Comparison of ENCODE assay signal across 16 cellular contexts in the genomic region with DNA sequence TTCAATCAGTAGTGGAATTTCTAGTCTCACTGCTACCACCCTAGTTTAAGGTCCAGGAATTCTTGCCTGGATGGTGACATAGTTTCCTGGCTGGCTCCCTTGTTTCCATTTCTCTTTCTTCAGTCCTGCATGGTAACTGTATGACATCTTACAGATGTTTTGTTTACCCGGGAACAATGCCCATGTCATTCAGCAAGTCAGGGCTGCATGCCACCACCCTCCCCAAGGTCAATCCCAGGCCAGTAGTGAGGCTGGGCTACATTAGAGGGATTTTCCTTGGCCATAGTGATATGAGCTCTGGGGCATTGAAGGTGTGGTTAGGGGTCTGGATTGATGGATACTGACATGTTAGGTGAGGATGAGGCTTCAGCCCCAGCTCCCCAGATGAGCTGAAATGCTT.
DNase-seq lines count a peak whose midpoint lies in the region; ATAC-seq and TF ChIP-seq lines count a peak whose summit lies in the region.
"Had no signal": no experiment of that assay in that cellular context is flagged by ENCODE, and none has a peak within 500 bp of the region (broad histone marks: within the 10 kb centered on the region; RNA-seq: fewer than 3 reads in every experiment).

No MANE protein-coding gene starts in this region.

- H3K4me1 ChIP-seq in heart right ventricle: peaks cover 0 to 15% (median 0%) of the 10 kb centered on the region in 9 donors
- peaks cover 7% of the 10 kb centered on the region for H3K4me1 ChIP-seq in left ventricle myocardium inferior
- peaks cover 7% of the 10 kb centered on the region for H3K4me1 ChIP-seq in right cardiac atrium (ENCODE audit: control insufficient read depth, insufficient read depth, low read length)
- H3K4me1 ChIP-seq in thyroid gland: peaks cover 49 to 73% of the 10 kb centered on the region in 2 donors
- H3K4me1 ChIP-seq: BE2C had no signal

- no peak for TF ChIP-seq POLR2A in thyroid gland (IDR thresholded peaks at IDR 0.05)

- H3K4me3 ChIP-seq in heart right ventricle (no peak overlapping the region), left ventricle myocardium inferior (no peak overlapping the region), right cardiac atrium (ENCODE audit: low read length) (no peak overlapping the region), thyroid gland (replicated peaks in 1 of 3) (no peak overlapping the region)
- H3K4me3 ChIP-seq: A549, GM12878 had no signal

- intact Hi-C loops in heart right ventricle (cut with DNase I) (loop anchor here in 1 of 10 donors (5.0 kb wide), 1 partner anchor 87 kb away; no protein-coding TSS in a partner anchor), left ventricle myocardium inferior (cut with micrococcal nuclease) (no loop called here), right cardiac atrium (cut with DNase I) (no loop called here), thyroid gland (cut with DNase I) (no loop called here)

- peaks cover 0 to 19% (median 12%) of the 10 kb centered on the region in 7 donors for H3K27me3 ChIP-seq in heart right ventricle
- H3K27me3 ChIP-seq in left ventricle myocardium inferior (ENCODE audit: low read depth): peaks cover 25% of the 10 kb centered on the region
- no peaks in the 10 kb centered on the region for H3K27me3 ChIP-seq in right cardiac atrium (ENCODE audit: control insufficient read depth, insufficient read depth)
- H3K27me3 ChIP-seq in thyroid gland: no peaks in the 10 kb centered on the region
- H3K27me3 ChIP-seq: BE2C had no signal

- H3K9me3 ChIP-seq in heart right ventricle (no peaks in the 10 kb centered on the region), left ventricle myocardium inferior (replicated peaks) (no peaks in the 10 kb centered on the region), right cardiac atrium (ENCODE audit: control insufficient read depth, low read length) (no peaks in the 10 kb centered on the region), thyroid gland (no peaks in the 10 kb centered on the region)
- H3K9me3 ChIP-seq: A549, BE2C had no signal

- 42 to 47% methylated on average over 1 of the region's 1 CpG for WGBS in heart right ventricle, 2 donors
- WGBS in right cardiac atrium: 60% methylated on average over 1 of the region's 1 CpG
- whole genome bisulfite sequencing in thyroid gland, 2 donors: 57 to 68% methylated on average over 1 of the region's 1 CpG

- TF ChIP-seq CTCF in heart right ventricle (IDR thresholded peaks at IDR 0.05) (no peak), left ventricle myocardium inferior (IDR thresholded peaks at IDR 0.05; ENCODE audit: borderline replicate concordance) (no peak), thyroid gland (IDR thresholded peaks at IDR 0.05) (no peak)

- no peaks in the 10 kb centered on the region for H3K36me3 ChIP-seq in heart right ventricle
- no peaks in the 10 kb centered on the region for H3K36me3 ChIP-seq in left ventricle myocardium inferior
- no peaks in the 10 kb centered on the region for H3K36me3 ChIP-seq in thyroid gland
- H3K36me3 ChIP-seq: BE2C had no signal

- DNase-seq in heart right ventricle (no peak), left ventricle myocardium inferior (no peak), fibroblast of gingiva (ENCODE audit: low read depth) (peak; percentile 49), right cardiac atrium (peak in 1 of 3 donors; percentile 65), thyroid gland (no peak), NCI-H1694 treated with DMSO at 0.1 percent for 48 hours (lab: John Stamatoyannopoulos, UW) (no peak), NCI-H1048 (lab: John Stamatoyannopoulos, UW) (no peak)
- DNase-seq: BE2C; CD4-positive, alpha-beta memory T cell; DMS79; GOT3; H9 had no signal

- peak in 6 of 8 donors; percentile 62 to 94 (median 92) for ATAC-seq in heart right ventricle
- peak; percentile 54 to 56 for ATAC-seq in right cardiac atrium
- ATAC-seq in GM19455 (IDR thresholded peaks at IDR 0.05; ENCODE audit: unreplicated experiment): no peak
- ATAC-seq: A549, GM12878 had no signal

- H3K27ac ChIP-seq in heart right ventricle: no peak overlapping the region
- H3K27ac ChIP-seq in left ventricle myocardium inferior (replicated peaks): no peak overlapping the region
- no peak overlapping the region for H3K27ac ChIP-seq in right cardiac atrium (ENCODE audit: low read length)
- peak overlapping the region in 2 of 3 donors; percentile 51 to 59 for H3K27ac ChIP-seq in thyroid gland
- H3K27ac ChIP-seq: A549, C4-2B had no signal

Comparison
In these comparisons a context has a peak if more than half of its experiments do, and no peak if none do; other contexts are left out.
1. H3K27ac ChIP-seq: peak in thyroid gland (2 of 3); none in heart right ventricle (0 of 10), left ventricle myocardium inferior (single experiment) and right cardiac atrium (single experiment).